Comparison of ENCODE assay signal across 11 cellular contexts in genomic region chr15:34799149-34799824, GRCh38. TPM values are rescaled to one million over a fixed set of nuclear protein-coding genes. Genes with fewer than 3 reads are reported as not detected.
DNase-seq lines count a peak whose midpoint lies in the region; ATAC-seq and TF ChIP-seq lines count a peak whose summit lies in the region.
"Had no signal": no experiment of that assay in that cellular context is flagged by ENCODE, and none has a peak within 500 bp of the region (broad histone marks: within the 10 kb centered on the region; RNA-seq: fewer than 3 reads in every experiment).

No MANE protein-coding gene starts in this region.

- H3K4me1 Mint-ChIP-seq in stimulated activated naive B cell treated with anti-CD40 and anti-IgM and Interleukin-4, amounts not matched to agents 10 μg/mL and 1 μg/mL and 100 μg/mL, for 72 hours = peaks cover 2 to 10% of the 10 kb centered on the region in 2 donors

- H3K27ac ChIP-seq in heart right ventricle = peak overlapping the region; percentile 28 to 95 (median 92)
- H3K27ac ChIP-seq in skeletal muscle tissue (ENCODE audit: low read depth, low read length) = peak overlapping the region; percentile 66
- H3K27ac ChIP-seq: 22Rv1 had no signal

- intact Hi-C loops in heart right ventricle (cut with DNase I) = loop anchor here in 5 of 10 donors (2.0 to 10.0 kb wide), 5 partner anchors 48 to 106 kb away; no protein-coding TSS in a partner anchor

- no peaks in the 10 kb centered on the region for H3K9me3 Mint-ChIP-seq in stimulated activated naive B cell treated with anti-CD40 and anti-IgM and Interleukin-4, amounts not matched to agents 10 μg/mL and 1 μg/mL and 100 μg/mL, for 72 hours
- H3K9me3 Mint-ChIP-seq: natural killer cell treated with Interleukin-12 subunit alpha and Interleukin-12 subunit beta and Interleukin-15 and Interleukin-18, amount 100 ng/mL, for 72 hours had no signal

- TF ChIP-seq CTCF in heart right ventricle (IDR thresholded peaks at IDR 0.05) = no peak

- H3K9me3 ChIP-seq in heart right ventricle = no peaks in the 10 kb centered on the region
- no peaks in the 10 kb centered on the region for H3K9me3 ChIP-seq in skeletal muscle tissue (ENCODE audit: control insufficient read depth in 3 of 3, low read length in 3 of 3)

- H3K27me3 Mint-ChIP-seq in stimulated activated naive B cell treated with anti-CD40 and anti-IgM and Interleukin-4, amounts not matched to agents 10 μg/mL and 1 μg/mL and 100 μg/mL, for 72 hours = peaks cover 44 to 61% of the 10 kb centered on the region in 2 donors

- DNase-seq in DMS53 (lab: John Stamatoyannopoulos, UW) (peak; percentile 21), DMS53 treated with DMSO at 0.1 percent for 48 hours (lab: John Stamatoyannopoulos, UW; ENCODE audit: unreplicated experiment) (no peak), SK-N-DZ (ENCODE audit: low spot score) (peak; percentile 23), heart right ventricle (peak; percentile 80 to 83)
- no peak for DNase-seq in stimulated activated naive B cell treated with anti-CD40 and anti-IgM and Interleukin-4, amounts not matched to agents 10 μg/mL and 1 μg/mL and 100 μg/mL, for 72 hours
- DNase-seq: activated CD4-positive, alpha-beta T cell treated with anti-CD3 and anti-CD28 coated beads for 4 hours had no signal

- H3K4me3 Mint-ChIP-seq in stimulated activated naive B cell treated with anti-CD40 and anti-IgM and Interleukin-4, amounts not matched to agents 10 μg/mL and 1 μg/mL and 100 μg/mL, for 72 hours = no peak overlapping the region
- H3K4me3 Mint-ChIP-seq: natural killer cell treated with Interleukin-12 subunit alpha and Interleukin-12 subunit beta and Interleukin-15 and Interleukin-18, amount 100 ng/mL, for 72 hours had no signal

- no peak overlapping the region for H3K27ac Mint-ChIP-seq in stimulated activated naive B cell treated with anti-CD40 and anti-IgM and Interleukin-4, amounts not matched to agents 10 μg/mL and 1 μg/mL and 100 μg/mL, for 72 hours
- H3K27ac Mint-ChIP-seq: natural killer cell treated with Interleukin-12 subunit alpha and Interleukin-12 subunit beta and Interleukin-15 and Interleukin-18, amount 100 ng/mL, for 72 hours had no signal

- WGBS in heart right ventricle, 2 donors = 10 to 16% methylated on average over 14 of the region's 14 CpGs

- H3K4me1 ChIP-seq in heart right ventricle (peaks cover 0 to 56% (median 20%) of the 10 kb centered on the region in 9 donors), skeletal muscle tissue (ENCODE audit: control insufficient read depth in 3 of 3, insufficient read depth in 3 of 3, low read length in 3 of 3) (peaks cover 5 to 20% (median 16%) of the 10 kb centered on the region in 3 donors)

- H3K36me3 Mint-ChIP-seq in stimulated activated naive B cell treated with anti-CD40 and anti-IgM and Interleukin-4, amounts not matched to agents 10 μg/mL and 1 μg/mL and 100 μg/mL, for 72 hours = no peaks in the 10 kb centered on the region
- H3K36me3 Mint-ChIP-seq: natural killer cell treated with Interleukin-12 subunit alpha and Interleukin-12 subunit beta and Interleukin-15 and Interleukin-18, amount 100 ng/mL, for 72 hours had no signal

- H3K36me3 ChIP-seq in heart right ventricle (no peaks in the 10 kb centered on the region), skeletal muscle tissue (ENCODE audit: control insufficient read depth in 3 of 3, insufficient read depth in 3 of 3, low read length in 3 of 3) (no peaks in the 10 kb centered on the region)

- peak overlapping the region in 1 of 3 donors; percentile 45 for H3K9ac ChIP-seq in skeletal muscle tissue (ENCODE audit: low read depth in 1 of 3, low read length in 3 of 3)

- ATAC-seq in heart right ventricle = peak; percentile 18 to 68 (median 60)
- ATAC-seq in stimulated activated naive B cell treated with anti-CD40 and anti-IgM and Interleukin-4, amounts not matched to agents 10 μg/mL and 1 μg/mL and 100 μg/mL, for 72 hours (replicated peaks) = no peak
- ATAC-seq in HG02970 (IDR thresholded peaks at IDR 0.05; ENCODE audit: low FRiP score, unreplicated experiment) = no peak
- ATAC-seq in HG03095 (IDR thresholded peaks at IDR 0.05; ENCODE audit: unreplicated experiment) = no peak
- ATAC-seq: natural killer cell treated with Interleukin-12 subunit alpha and Interleukin-12 subunit beta and Interleukin-15 and Interleukin-18, amount 100 ng/mL, for 72 hours had no signal

- peaks cover 0 to 48% (median 28%) of the 10 kb centered on the region in 7 donors for H3K27me3 ChIP-seq in heart right ventricle
- H3K27me3 ChIP-seq in skeletal muscle tissue (ENCODE audit: control insufficient read depth in 3 of 3, insufficient read depth in 3 of 3, low read length in 3 of 3) = peaks cover 0 to 4% (median 0%) of the 10 kb centered on the region in 3 donors

- peak overlapping the region in 1 of 10 donors; percentile 13 for H3K4me3 ChIP-seq in heart right ventricle
- H3K4me3 ChIP-seq in skeletal muscle tissue (ENCODE audit: low read length in 3 of 3) = peak overlapping the region in 2 of 3 donors; percentile 32 to 33

RNA-seq across cellular contexts. Expression of gene ACTC1, which starts 3.9 kb away (rescaled TPM):
- polyA plus RNA-seq in SK-N-DZ (2014; cell fraction: cytosol; rRNA removed) = not detected in 2 replicates
- polyA plus RNA-seq in SK-N-DZ (2014; cell fraction: nucleus; rRNA removed) = not detected in 2 replicates
- over 10,000 TPM in 8 of 10 donors, 1,000 to 10,000 TPM in 2; 8,176 to 17,444 (median 13,199) TPM for total RNA-seq in heart right ventricle
- 1,000 to 10,000 TPM; 3,470 to 5,497 TPM for polyA plus RNA-seq in heart right ventricle
- 1,126 TPM for total RNA-seq in skeletal muscle tissue
- total RNA-seq: natural killer cell treated with Interleukin-12 subunit alpha and Interleukin-12 subunit beta and Interleukin-15 and Interleukin-18, amount 100 ng/mL, for 72 hours had no signal

RNA-seq across cellular contexts. Expression of gene GJD2, which starts 44.5 kb away (rescaled TPM):
- polyA plus RNA-seq in SK-N-DZ (2014; cell fraction: cytosol; rRNA removed) = 0.20 and 0.23 TPM in 2 replicates
- polyA plus RNA-seq in SK-N-DZ (2014; cell fraction: nucleus; rRNA removed) = 0.46 TPM in 2 replicates
- under 1 TPM in 4 of 10 donors, not detected in 6; 0.07 to 0.13 (median 0.11) TPM for total RNA-seq in heart right ventricle
- polyA plus RNA-seq in heart right ventricle = under 1 TPM in 1 of 2 donors, not detected in 1; 0.01 TPM
- total RNA-seq in skeletal muscle tissue = not detected
- total RNA-seq: natural killer cell treated with Interleukin-12 subunit alpha and Interleukin-12 subunit beta and Interleukin-15 and Interleukin-18, amount 100 ng/mL, for 72 hours had no signal

Comparison
In these comparisons a context has a peak if more than half of its experiments do, and no peak if none do; other contexts are left out.
1. DNase-seq: peak in DMS53 (single experiment), SK-N-DZ (single experiment) and heart right ventricle (2 of 2); none in DMS53 treated with DMSO at 0.1 percent for 48 hours (single experiment) and stimulated activated naive B cell treated with anti-CD40 and anti-IgM and Interleukin-4, amounts not matched to agents 10 μg/mL and 1 μg/mL and 100 μg/mL, for 72 hours (single experiment).
2. ATAC-seq: peak in heart right ventricle (8 of 8); none in stimulated activated naive B cell treated with anti-CD40 and anti-IgM and Interleukin-4, amounts not matched to agents 10 μg/mL and 1 μg/mL and 100 μg/mL, for 72 hours (0 of 2), HG02970 (single experiment) and HG03095 (single experiment).